In genomic region chr9:131589993-131590392, GRCh38 we compare ENCODE assay signal across 25 cellular contexts. TPM values are rescaled to one million over a fixed set of nuclear protein-coding genes. Genes with fewer than 3 reads are reported as not detected.
DNase-seq lines count a peak whose midpoint lies in the region; ATAC-seq and TF ChIP-seq lines count a peak whose summit lies in the region.
"Had no signal": no experiment of that assay in that cellular context is flagged by ENCODE, and none has a peak within 500 bp of the region (broad histone marks: within the 10 kb centered on the region; RNA-seq: fewer than 3 reads in every experiment).

No MANE protein-coding gene starts in this region.

- H3K4me3 Mint-ChIP-seq in activated naive CD4-positive, alpha-beta T cell treated with anti-CD3 and anti-CD28 coated beads for 36 hours = no peak overlapping the region
- H3K4me3 Mint-ChIP-seq in activated naive CD8-positive, alpha-beta T cell treated with anti-CD3 and anti-CD28 coated beads, Interleukin-2, amount 50 U/mL, for 24 hours = no peak overlapping the region

- peaks cover 0 to 10% of the 10 kb centered on the region in 2 donors for H3K36me3 Mint-ChIP-seq in activated naive CD4-positive, alpha-beta T cell treated with anti-CD3 and anti-CD28 coated beads, Interleukin-2, amount 50 U/mL, for 72 hours
- peaks cover 6% of the 10 kb centered on the region for H3K36me3 Mint-ChIP-seq in activated naive CD4-positive, alpha-beta T cell treated with anti-CD3 and anti-CD28 coated beads for 36 hours (ENCODE audit: low read depth)
- H3K36me3 Mint-ChIP-seq in activated naive CD8-positive, alpha-beta T cell treated with anti-CD3 and anti-CD28 coated beads, Interleukin-2, amount 50 U/mL, for 24 hours (ENCODE audit: low read depth) = peaks cover 12% of the 10 kb centered on the region

- peaks cover 23% of the 10 kb centered on the region for H3K36me3 ChIP-seq in SJCRH30

- no peaks in the 10 kb centered on the region for H3K9me3 ChIP-seq in SJCRH30 (replicated peaks)
- H3K9me3 ChIP-seq: ascending aorta, prostate gland, sigmoid colon, transverse colon had no signal

- H3K27me3 ChIP-seq in SJCRH30 = no peaks in the 10 kb centered on the region
- H3K27me3 ChIP-seq: ascending aorta, sigmoid colon, transverse colon had no signal

- TF ChIP-seq POLR2A in GM15510 (IDR thresholded peaks at IDR 0.05; ENCODE audit: borderline replicate concordance, extremely low read depth, insufficient read length) = peak; percentile 8

- no peak overlapping the region for H3K4me3 ChIP-seq in SJCRH30
- H3K4me3 ChIP-seq: ascending aorta, PC-9, prostate gland, sigmoid colon, transverse colon had no signal

- DNase-seq in activated naive CD4-positive, alpha-beta T cell treated with anti-CD3 and anti-CD28 coated beads, Interleukin-2, amount 50 U/mL, for 72 hours (ENCODE audit: low spot score in 2 of 2) = no peak
- no peak for DNase-seq in activated naive CD4-positive, alpha-beta T cell treated with anti-CD3 and anti-CD28 coated beads for 36 hours
- DNase-seq in activated naive CD8-positive, alpha-beta T cell treated with anti-CD3 and anti-CD28 coated beads, Interleukin-2, amount 50 U/mL, for 24 hours = no peak
- DNase-seq in posterior vena cava (ENCODE audit: low spot score) (peak; percentile 49), SJCRH30 (no peak), RPMI8226 (no peak), DMS53 (lab: John Stamatoyannopoulos, UW) (no peak)
- DNase-seq: activated CD4-positive, alpha-beta T cell treated with anti-CD3 and anti-CD28 coated beads for 48 hours; glutamatergic neuron; GOT3; kidney glomerular epithelial cell; NCI-H1694; NCI-H510A; NK-92 treated with Interleukin-12 subunit alpha and Interleukin-12 subunit beta, amount 100 ng/mL, for 24 hours; PC-9; sigmoid colon; stimulated activated CD4-positive, alpha-beta T cell treated with anti-CD3 and anti-CD28 coated beads, Interleukin-15, amount 100 ng/mL, for 24 hours; transverse colon had no signal

- no peaks in the 10 kb centered on the region for H3K27me3 Mint-ChIP-seq in activated naive CD4-positive, alpha-beta T cell treated with anti-CD3 and anti-CD28 coated beads for 36 hours (ENCODE audit: low read depth)
- no peaks in the 10 kb centered on the region for H3K27me3 Mint-ChIP-seq in activated naive CD8-positive, alpha-beta T cell treated with anti-CD3 and anti-CD28 coated beads, Interleukin-2, amount 50 U/mL, for 24 hours

- H3K27ac ChIP-seq in SJCRH30 = no peak overlapping the region
- H3K27ac ChIP-seq: ascending aorta, KMS-11, PC-9, prostate gland, sigmoid colon, transverse colon had no signal

- H3K27ac Mint-ChIP-seq in activated naive CD4-positive, alpha-beta T cell treated with anti-CD3 and anti-CD28 coated beads, Interleukin-2, amount 50 U/mL, for 72 hours = peak overlapping the region; percentile 29 to 79
- no peak overlapping the region for H3K27ac Mint-ChIP-seq in activated naive CD4-positive, alpha-beta T cell treated with anti-CD3 and anti-CD28 coated beads for 36 hours
- peak overlapping the region; percentile 55 for H3K27ac Mint-ChIP-seq in activated naive CD8-positive, alpha-beta T cell treated with anti-CD3 and anti-CD28 coated beads, Interleukin-2, amount 50 U/mL, for 24 hours

- intact Hi-C loops in activated naive CD4-positive, alpha-beta T cell treated with anti-CD3 and anti-CD28 coated beads for 36 hours (cut with micrococcal nuclease) = loop anchor here (10.0 kb wide), 1 partner anchor 235 kb away; no protein-coding TSS in a partner anchor
- intact Hi-C loops in posterior vena cava (cut with DNase I) = loop anchor here (2.0 to 5.0 kb wide), 2 partner anchors 147 to 151 kb away; partner anchors contain the start of gene RAPGEF1 (in 1 of the 2)

- peaks cover 31% of the 10 kb centered on the region for H3K4me1 ChIP-seq in SJCRH30
- H3K4me1 ChIP-seq: ascending aorta, prostate gland, sigmoid colon had no signal

- peaks cover 28% of the 10 kb centered on the region for H3K4me1 Mint-ChIP-seq in activated naive CD4-positive, alpha-beta T cell treated with anti-CD3 and anti-CD28 coated beads for 36 hours (ENCODE audit: low read depth)
- peaks cover 38% of the 10 kb centered on the region for H3K4me1 Mint-ChIP-seq in activated naive CD8-positive, alpha-beta T cell treated with anti-CD3 and anti-CD28 coated beads, Interleukin-2, amount 50 U/mL, for 24 hours

- H3K9me3 Mint-ChIP-seq in activated naive CD4-positive, alpha-beta T cell treated with anti-CD3 and anti-CD28 coated beads, Interleukin-2, amount 50 U/mL, for 72 hours = no peaks in the 10 kb centered on the region
- no peaks in the 10 kb centered on the region for H3K9me3 Mint-ChIP-seq in activated naive CD4-positive, alpha-beta T cell treated with anti-CD3 and anti-CD28 coated beads for 36 hours
- no peaks in the 10 kb centered on the region for H3K9me3 Mint-ChIP-seq in activated naive CD8-positive, alpha-beta T cell treated with anti-CD3 and anti-CD28 coated beads, Interleukin-2, amount 50 U/mL, for 24 hours

- no peak for ATAC-seq in activated naive CD4-positive, alpha-beta T cell treated with anti-CD3 and anti-CD28 coated beads, Interleukin-2, amount 50 U/mL, for 72 hours
- ATAC-seq in activated naive CD8-positive, alpha-beta T cell treated with anti-CD3 and anti-CD28 coated beads, Interleukin-2, amount 50 U/mL, for 24 hours = no peak

- CTCF ChIA-PET in activated naive CD4-positive, alpha-beta T cell treated with anti-CD3 and anti-CD28 coated beads for 36 hours (lab: Charles Lee) = interaction anchor here (1.3 to 4.0 kb wide), 4 partner anchors 11 to 240 kb away, joined by 4 to 52 read pairs (median 9); partner anchors contain the start of gene RAPGEF1

RNA-seq across cellular contexts. Expression of gene PRRT1B, which starts 44.7 kb away (rescaled TPM):
- total RNA-seq in activated naive CD4-positive, alpha-beta T cell treated with anti-CD3 and anti-CD28 coated beads, Interleukin-2, amount 50 U/mL, for 72 hours = not detected
- not detected for total RNA-seq in activated naive CD4-positive, alpha-beta T cell treated with anti-CD3 and anti-CD28 coated beads for 36 hours
- total RNA-seq in posterior vena cava = not detected
- total RNA-seq in SJCRH30 (2014; rRNA removed; shearing (Covaris generic)) = not detected in 2 replicates
- total RNA-seq: ascending aorta; G401; lung microvascular endothelial cell; PC-9; sigmoid colon; T-helper 2 cell treated with Interferon-gamma antibody and Interleukin-4, amounts not matched to agents 100 ng/mL and 5 ng/mL, for 36 hours had no signal

RNA-seq across cellular contexts. Expression of gene UCK1, which starts 58.9 kb away (rescaled TPM):
- total RNA-seq in activated naive CD4-positive, alpha-beta T cell treated with anti-CD3 and anti-CD28 coated beads, Interleukin-2, amount 50 U/mL, for 72 hours = 10 to 100 TPM; 21.4 to 33.7 TPM
- 10 to 100 TPM; 18.7 to 21.7 TPM for total RNA-seq in activated naive CD4-positive, alpha-beta T cell treated with anti-CD3 and anti-CD28 coated beads for 36 hours
- total RNA-seq in posterior vena cava = 10 to 100 TPM; 16.8 to 18.8 TPM
- total RNA-seq in SJCRH30 (2014; rRNA removed; shearing (Covaris generic)) = 49.2 and 54.3 TPM in 2 replicates
